ENCODE assay signal across 4 cellular contexts in genomic region chr17:18668625-18669024, GRCh38. TPM values are rescaled to one million over a fixed set of nuclear protein-coding genes. Genes with fewer than 3 reads are reported as not detected.
"Had no signal": no experiment of that assay in that cellular context is flagged by ENCODE, and none has a peak within 500 bp of the region (broad histone marks: within the 10 kb centered on the region; RNA-seq: fewer than 3 reads in every experiment).

No MANE protein-coding gene starts in this region.

RNA-seq across cellular contexts. Expression of gene TBC1D28, which starts 24.4 kb away (rescaled TPM):
- total RNA-seq: GM23338, H1, HT-29 had no signal
- polyA plus RNA-seq: GM23338, H1, IgD-negative memory B cell had no signal
